Comparison of ENCODE assay signal across 8 cellular contexts in genomic region chr5:95962475-95962773, GRCh38. TPM values are rescaled to one million over a fixed set of nuclear protein-coding genes. Genes with fewer than 3 reads are reported as not detected.
DNase-seq lines count a peak whose midpoint lies in the region; ATAC-seq, FAIRE-seq and TF ChIP-seq lines count a peak whose summit lies in the region.

No MANE protein-coding gene starts in this region.

- ATAC-seq in RWPE2 (ENCODE audit: low read depth) (no peak), pancreas (no peak)

- TSS peak; percentile 92 for BruUV-seq in Calu3 (replicated peaks; lab: Mats Ljungman, UMichigan)

- H3K4me1 ChIP-seq in RWPE2 (ENCODE audit: insufficient read depth, poor library complexity, severe bottlenecking) (peaks cover 35% of the 10 kb centered on the region), esophagus (ENCODE audit: control insufficient read depth in 2 of 2, insufficient read depth in 2 of 2, low read length in 1 of 2) (no peaks in the 10 kb centered on the region), pancreas (peaks cover 17 to 35% (median 20%) of the 10 kb centered on the region in 3 donors)

- no peaks in the 10 kb centered on the region for H3K27me3 Mint-ChIP-seq in Calu3 (ENCODE audit: unreplicated experiment)

- intact Hi-C loops in Calu3 (cut with micrococcal nuclease; ENCODE audit: unreplicated experiment): loop anchor here (1.0 to 10.0 kb wide), 5 partner anchors 62 to 318 kb away; partner anchors contain the start of gene RFESD
- intact Hi-C loops in pancreas (cut with DNase I): loop anchor here in 2 of 3 donors (10.0 kb wide), 1 partner anchor 372 kb away; no protein-coding TSS in a partner anchor

- H3K9me3 ChIP-seq in RWPE2 (ENCODE audit: severe bottlenecking) (no peaks in the 10 kb centered on the region), esophagus (ENCODE audit: control insufficient read depth in 2 of 2, insufficient read depth in 1 of 2, low read depth in 1 of 2, low read length in 1 of 2) (no peaks in the 10 kb centered on the region), pancreas (no peaks in the 10 kb centered on the region)

- H3K27ac ChIP-seq in RWPE2 (ENCODE audit: poor library complexity, severe bottlenecking) (peak overlapping the region; percentile 84), esophagus (ENCODE audit: low read depth in 2 of 2, low read length in 1 of 2) (peak overlapping the region; percentile 92 to 98), pancreas (peak overlapping the region; percentile 99 to 100 (median 100))

- H3K36me3 Mint-ChIP-seq in Calu3 (ENCODE audit: insufficient read depth, unreplicated experiment): peaks cover 39% of the 10 kb centered on the region

- peak overlapping the region; percentile 92 for H3K4me3 Mint-ChIP-seq in Calu3 (ENCODE audit: low read depth, unreplicated experiment)

- H3K4me1 Mint-ChIP-seq in Calu3 (ENCODE audit: low read depth, unreplicated experiment): peaks cover 63% of the 10 kb centered on the region

- H3K36me3 ChIP-seq in RWPE2 (ENCODE audit: low read depth): peaks cover 35% of the 10 kb centered on the region
- no peaks in the 10 kb centered on the region for H3K36me3 ChIP-seq in esophagus (ENCODE audit: control insufficient read depth in 2 of 2, insufficient read depth in 2 of 2, low read length in 1 of 2)
- no peaks in the 10 kb centered on the region for H3K36me3 ChIP-seq in pancreas

- DNase-seq in Calu3: no peak
- DNase-seq in RWPE2 (ENCODE audit: low spot score): no peak
- DNase-seq in pancreas: no peak
- no peak for DNase-seq in NCI-H82 treated with DMSO at 0.1 percent for 48 hours (lab: John Stamatoyannopoulos, UW; ENCODE audit: unreplicated experiment)
- no peak for DNase-seq in H4 (ENCODE audit: low spot score)
- no peak for DNase-seq in H54 (ENCODE audit: insufficient read length, low spot score)
- DNase-seq in HT-29 (ENCODE audit: low spot score): no peak

- CTCF ChIA-PET in Calu3 (lab: Charles Lee): interaction anchor here (0.8 to 5.1 kb wide), 5 partner anchors 9 to 374 kb away, joined by 3 to 37 read pairs (median 4); no protein-coding TSS in a partner anchor

- FAIRE-seq in pancreas (lab: Jason Lieb, UNC): no peak
- no peak for FAIRE-seq in H54 (lab: Jason Lieb, UNC)

- 49 to 57% methylated on average over 8 of the region's 8 CpGs for WGBS in esophagus, 2 donors
- 20 to 26% methylated on average over 8 of the region's 8 CpGs for WGBS in pancreas, 2 donors

- TF ChIP-seq CTCF in Calu3 (IDR thresholded peaks at IDR 0.05; ENCODE audit: unreplicated experiment): no peak
- TF ChIP-seq CTCF in RWPE2 (IDR thresholded peaks at IDR 0.05; ENCODE audit: poor library complexity, severe bottlenecking): no peak
- no peak for TF ChIP-seq CTCF in pancreas (IDR thresholded peaks at IDR 0.05)

- H3K4me3 ChIP-seq in RWPE2 (ENCODE audit: severe bottlenecking): peak overlapping the region; percentile 89
- peak overlapping the region; percentile 57 to 86 for H3K4me3 ChIP-seq in esophagus (ENCODE audit: low read depth in 1 of 2, low read length in 2 of 2)
- peak overlapping the region; percentile 65 to 97 (median 88) for H3K4me3 ChIP-seq in pancreas

- H3K27me3 ChIP-seq in RWPE2 (ENCODE audit: insufficient read depth, poor library complexity, severe bottlenecking) (no peaks in the 10 kb centered on the region), esophagus (ENCODE audit: control insufficient read depth in 1 of 2, insufficient read depth in 2 of 2, low read length in 2 of 2) (no peaks in the 10 kb centered on the region), pancreas (no peaks in the 10 kb centered on the region)

- TF ChIP-seq POLR2A in H54 (IDR thresholded peaks at IDR 0.05; ENCODE audit: low read depth, low read length): no peak

- no peaks in the 10 kb centered on the region for H3K9me3 Mint-ChIP-seq in Calu3 (ENCODE audit: low read depth, unreplicated experiment)

- peak overlapping the region; percentile 98 for H3K27ac Mint-ChIP-seq in Calu3 (ENCODE audit: unreplicated experiment)

RNA-seq across cellular contexts. Expression of gene ELL2, which starts 0.8 kb away (rescaled TPM):
- total RNA-seq in Calu3 (2022) (56.2 and 57.7 TPM in 2 replicates), pancreas (10 to 100 TPM; 72.7 to 92.8 (median 82.4) TPM)
- polyA plus RNA-seq in esophagus (10 to 100 TPM; 29.1 to 39.6 TPM), pancreas (10 to 100 TPM; 21.0 to 30.8 TPM)
- total RNA-seq in H4 (2014; rRNA removed; shearing (Covaris generic)): 11.2 and 15.2 TPM in 2 replicates
- 15.4 and 21.7 TPM in 2 replicates for total RNA-seq in HT-29 (2014; rRNA removed; shearing (Covaris generic))
